ENCODE assay signal across 10 cellular contexts in genomic region chr4:40559585-40560465, GRCh38.
DNase-seq lines count a peak whose midpoint lies in the region; ATAC-seq lines count a peak whose summit lies in the region.
"Had no signal": no experiment of that assay in that cellular context is flagged by ENCODE, and none has a peak within 500 bp of the region (broad histone marks: within the 10 kb centered on the region; RNA-seq: fewer than 3 reads in every experiment).

No MANE protein-coding gene starts in this region.

- H3K36me3 Mint-ChIP-seq in activated T-helper 17 cell treated with anti-CD3 and anti-CD28 coated beads, Interleukin-2, amount 50 U/mL, for 72 hours (ENCODE audit: low read depth) = no peaks in the 10 kb centered on the region
- H3K36me3 Mint-ChIP-seq in stimulated activated naive B cell treated with anti-CD40 and anti-IgM and Interleukin-4, amounts not matched to agents 10 μg/mL and 1 μg/mL and 100 μg/mL, for 72 hours = no peaks in the 10 kb centered on the region

- no peak overlapping the region for H3K4me3 Mint-ChIP-seq in activated T-helper 17 cell treated with anti-CD3 and anti-CD28 coated beads, Interleukin-2, amount 50 U/mL, for 72 hours
- H3K4me3 Mint-ChIP-seq in stimulated activated naive B cell treated with anti-CD40 and anti-IgM and Interleukin-4, amounts not matched to agents 10 μg/mL and 1 μg/mL and 100 μg/mL, for 72 hours = peak overlapping the region in 1 of 2 donors; percentile 40

- no peaks in the 10 kb centered on the region for H3K27me3 Mint-ChIP-seq in activated T-helper 17 cell treated with anti-CD3 and anti-CD28 coated beads, Interleukin-2, amount 50 U/mL, for 72 hours
- no peaks in the 10 kb centered on the region for H3K27me3 Mint-ChIP-seq in stimulated activated naive B cell treated with anti-CD40 and anti-IgM and Interleukin-4, amounts not matched to agents 10 μg/mL and 1 μg/mL and 100 μg/mL, for 72 hours

- ATAC-seq in GM19025 (IDR thresholded peaks at IDR 0.05; ENCODE audit: low read depth, unreplicated experiment) = peak; percentile 56
- peak; percentile 60 for ATAC-seq in HG02798 (IDR thresholded peaks at IDR 0.05; ENCODE audit: poor library complexity, unreplicated experiment)
- ATAC-seq in activated T-helper 17 cell treated with anti-CD3 and anti-CD28 coated beads, Interleukin-2, amount 50 U/mL, for 72 hours (replicated peaks) = peak; percentile 73
- ATAC-seq in stimulated activated naive B cell treated with anti-CD40 and anti-IgM and Interleukin-4, amounts not matched to agents 10 μg/mL and 1 μg/mL and 100 μg/mL, for 72 hours (replicated peaks) = peak; percentile 91 to 96
- no peak for ATAC-seq in HG02884 (IDR thresholded peaks at IDR 0.05; ENCODE audit: unreplicated experiment)
- no peak for ATAC-seq in HG03439 (IDR thresholded peaks at IDR 0.05; ENCODE audit: unreplicated experiment)

- H3K27ac Mint-ChIP-seq in activated T-helper 17 cell treated with anti-CD3 and anti-CD28 coated beads, Interleukin-2, amount 50 U/mL, for 72 hours = no peak overlapping the region
- peak overlapping the region; percentile 72 for H3K27ac Mint-ChIP-seq in stimulated activated naive B cell treated with anti-CD40 and anti-IgM and Interleukin-4, amounts not matched to agents 10 μg/mL and 1 μg/mL and 100 μg/mL, for 72 hours

- DNase-seq in stimulated activated naive B cell treated with anti-CD40 and anti-IgM and Interleukin-4, amounts not matched to agents 10 μg/mL and 1 μg/mL and 100 μg/mL, for 72 hours = peak; percentile 17
- DNase-seq in amygdala (lab: John Stamatoyannopoulos, UW) (no peak), GM19238 (ENCODE audit: insufficient read length, low spot score) (no peak)
- DNase-seq: anterior cingulate cortex, NCI-H226 had no signal

- H3K4me1 Mint-ChIP-seq in activated T-helper 17 cell treated with anti-CD3 and anti-CD28 coated beads, Interleukin-2, amount 50 U/mL, for 72 hours = peaks cover 5% of the 10 kb centered on the region
- H3K4me1 Mint-ChIP-seq in stimulated activated naive B cell treated with anti-CD40 and anti-IgM and Interleukin-4, amounts not matched to agents 10 μg/mL and 1 μg/mL and 100 μg/mL, for 72 hours = peaks cover 19 to 39% of the 10 kb centered on the region in 2 donors

- no peaks in the 10 kb centered on the region for H3K9me3 Mint-ChIP-seq in activated T-helper 17 cell treated with anti-CD3 and anti-CD28 coated beads, Interleukin-2, amount 50 U/mL, for 72 hours
- no peaks in the 10 kb centered on the region for H3K9me3 Mint-ChIP-seq in stimulated activated naive B cell treated with anti-CD40 and anti-IgM and Interleukin-4, amounts not matched to agents 10 μg/mL and 1 μg/mL and 100 μg/mL, for 72 hours

Comparison
In these comparisons a context has a peak if more than half of its experiments do, and no peak if none do; other contexts are left out.
1. ATAC-seq: peak in GM19025 (single experiment), HG02798 (single experiment), activated T-helper 17 cell treated with anti-CD3 and anti-CD28 coated beads, Interleukin-2, amount 50 U/mL, for 72 hours (single experiment) and stimulated activated naive B cell treated with anti-CD40 and anti-IgM and Interleukin-4, amounts not matched to agents 10 μg/mL and 1 μg/mL and 100 μg/mL, for 72 hours (2 of 2); none in HG02884 (single experiment) and HG03439 (single experiment).